8 cellular contexts compared by ENCODE assay signal in genomic region chr22:35150163-35151107, GRCh38.
DNase-seq lines count a peak whose midpoint lies in the region; ATAC-seq and TF ChIP-seq lines count a peak whose summit lies in the region.

No MANE protein-coding gene starts in this region.

- DNase-seq in Calu3 (peak; percentile 81), HFFc6 (peak; percentile 26), RKO (ENCODE audit: low spot score) (peak; percentile 43), glutamatergic neuron (peak; percentile 91), psoas muscle (peak; percentile 37 to 61), NCI-H2029 (lab: John Stamatoyannopoulos, UW) (no peak)
- peak; percentile 85 for DNase-seq in activated effector memory CD4-positive, alpha-beta T cell treated with anti-CD3 and anti-CD28 coated beads, Interleukin-2, amount 50 U/mL, for 16 hours

- WGBS in psoas muscle, 3 donors = 44 to 51% (median 48%) methylated on average over 23 of the region's 23 CpGs

- H3K36me3 ChIP-seq in psoas muscle (ENCODE audit: insufficient read depth in 1 of 2, low read depth in 1 of 2) = no peaks in the 10 kb centered on the region

- H3K27me3 Mint-ChIP-seq in Calu3 (ENCODE audit: unreplicated experiment) (peaks cover 76% of the 10 kb centered on the region), HFFc6 (ENCODE audit: insufficient read depth) (peaks cover 12% of the 10 kb centered on the region), glutamatergic neuron (ENCODE audit: unreplicated experiment) (peaks cover 2% of the 10 kb centered on the region)

- no peaks in the 10 kb centered on the region for H3K9me3 Mint-ChIP-seq in Calu3 (ENCODE audit: low read depth, unreplicated experiment)
- H3K9me3 Mint-ChIP-seq in HFFc6 = no peaks in the 10 kb centered on the region
- peaks cover 3% of the 10 kb centered on the region for H3K9me3 Mint-ChIP-seq in glutamatergic neuron (ENCODE audit: unreplicated experiment)

- H3K27ac Mint-ChIP-seq in Calu3 (ENCODE audit: unreplicated experiment) = no peak overlapping the region
- H3K27ac Mint-ChIP-seq in HFFc6 = no peak overlapping the region
- H3K27ac Mint-ChIP-seq in glutamatergic neuron (ENCODE audit: unreplicated experiment) = no peak overlapping the region

- H3K36me3 Mint-ChIP-seq in Calu3 (ENCODE audit: insufficient read depth, unreplicated experiment) (no peaks in the 10 kb centered on the region), HFFc6 (ENCODE audit: low read depth) (no peaks in the 10 kb centered on the region), glutamatergic neuron (ENCODE audit: unreplicated experiment) (no peaks in the 10 kb centered on the region)

- H3K4me3 Mint-ChIP-seq in Calu3 (ENCODE audit: low read depth, unreplicated experiment) (no peak overlapping the region), HFFc6 (no peak overlapping the region), glutamatergic neuron (ENCODE audit: unreplicated experiment) (no peak overlapping the region)

- no peaks in the 10 kb centered on the region for H3K9me3 ChIP-seq in psoas muscle

- peaks cover 0 to 17% (median 4%) of the 10 kb centered on the region in 3 donors for H3K27me3 ChIP-seq in psoas muscle (ENCODE audit: insufficient read depth in 3 of 3, low read length in 2 of 3)

- TF ChIP-seq CTCF in Calu3 (IDR thresholded peaks at IDR 0.05; ENCODE audit: unreplicated experiment) (peak; percentile 85), HFFc6 (IDR thresholded peaks at IDR 0.05) (peak; percentile 92), glutamatergic neuron (IDR thresholded peaks at IDR 0.05; ENCODE audit: partially characterized antibody, unreplicated experiment) (peak; percentile 94), psoas muscle (IDR thresholded peaks at IDR 0.05) (peak; percentile 49)

- ATAC-seq in psoas muscle (no peak), HG03520 (IDR thresholded peaks at IDR 0.05; ENCODE audit: unreplicated experiment) (no peak)

- H3K4me3 ChIP-seq in psoas muscle = no peak overlapping the region

- no peaks in the 10 kb centered on the region for H3K4me1 ChIP-seq in psoas muscle

- CTCF ChIA-PET in Calu3 (lab: Charles Lee) = interaction anchor here (0.6 to 1.3 kb wide), 16 partner anchors 9 to 1229 kb away, joined by 3 to 14 read pairs (median 4); no protein-coding TSS in a partner anchor

- no TSS peak for BruUV-seq in Calu3 (replicated peaks; lab: Mats Ljungman, UMichigan)

- H3K4me1 Mint-ChIP-seq in Calu3 (ENCODE audit: low read depth, unreplicated experiment) (no peaks in the 10 kb centered on the region), HFFc6 (ENCODE audit: low read depth) (no peaks in the 10 kb centered on the region), glutamatergic neuron (ENCODE audit: low read depth, unreplicated experiment) (peaks cover 3% of the 10 kb centered on the region)

- H3K27ac ChIP-seq in psoas muscle = no peak overlapping the region

- intact Hi-C loops in Calu3 (cut with micrococcal nuclease; ENCODE audit: unreplicated experiment) (loop anchor here (5.0 kb wide), 2 partner anchors 113 to 203 kb away; no protein-coding TSS in a partner anchor), psoas muscle (cut with DNase I) (no loop called here)
